In genomic region chr22:19807161-19807913, GRCh38 we compare ENCODE assay signal across 20 cellular contexts. TPM values are rescaled to one million over a fixed set of nuclear protein-coding genes. Genes with fewer than 3 reads are reported as not detected.
DNase-seq lines count a peak whose midpoint lies in the region; TF ChIP-seq lines count a peak whose summit lies in the region.
"Had no signal": no experiment of that assay in that cellular context is flagged by ENCODE, and none has a peak within 500 bp of the region (broad histone marks: within the 10 kb centered on the region; RNA-seq: fewer than 3 reads in every experiment).

No MANE protein-coding gene starts in this region.

- peak overlapping the region in 1 of 11 experiments; percentile 48; a peak in 2 of 22 replicates for H3K9ac ChIP-seq in BLaER1 treated with 17β-estradiol and CSF1 and Interleukin-3, amounts not matched to agents 10 nM and 100 nM

- H3K4me1 ChIP-seq in BLaER1 treated with 17β-estradiol and CSF1 and Interleukin-3, amounts not matched to agents 10 nM and 100 nM = peaks cover 14 to 57% (median 41%) of the 10 kb centered on the region in 10 experiments
- H3K4me1 ChIP-seq in HEK293 (ENCODE audit: control insufficient read depth, insufficient read depth, low read length) = peaks cover 3% of the 10 kb centered on the region
- H3K4me1 ChIP-seq: adrenal gland, tibial artery had no signal

- intact Hi-C loops in posterior vena cava (cut with DNase I) = no loop called here

- peaks cover 0 to 16% (median 5%) of the 10 kb centered on the region in 11 experiments; a peak in 10 of 22 replicates for H3K36me3 ChIP-seq in BLaER1 treated with 17β-estradiol and CSF1 and Interleukin-3, amounts not matched to agents 10 nM and 100 nM
- peaks cover 0 to 17% of the 10 kb centered on the region in 2 experiments; a peak in 1 of 3 replicates for H3K36me3 ChIP-seq in HEK293 (ENCODE audit: control insufficient read depth in 2 of 2, insufficient read depth in 1 of 2, low read length in 2 of 2)
- H3K36me3 ChIP-seq: adrenal gland had no signal

- H3K27me3 ChIP-seq in BLaER1 treated with 17β-estradiol and CSF1 and Interleukin-3, amounts not matched to agents 10 nM and 100 nM = peaks cover 0 to 5% (median 0%) of the 10 kb centered on the region in 11 experiments; a peak in 1 of 22 replicates
- H3K27me3 ChIP-seq: adrenal gland, tibial artery had no signal

- H3K4me3 ChIP-seq in BLaER1 treated with 17β-estradiol and CSF1 and Interleukin-3, amounts not matched to agents 10 nM and 100 nM = no peak overlapping the region
- no peak overlapping the region for H3K4me3 ChIP-seq in HEK293 (ENCODE audit: low read depth, low read length)
- H3K4me3 ChIP-seq: adrenal gland, GM23338, tibial artery had no signal

- POLR2A ChIA-PET in HEK293 (lab: Yijun Ruan, JAX) = interaction anchor here (3.0 kb wide), 1 partner anchor 48 kb away, joined by 12 read pairs; the partner anchor contains the start of genes GNB1L and RTL10

- H4K20me1 ChIP-seq in BLaER1 treated with 17β-estradiol and CSF1 and Interleukin-3, amounts not matched to agents 10 nM and 100 nM = peaks cover 0 to 31% (median 13%) of the 10 kb centered on the region in 11 experiments; a peak in 11 of 22 replicates

- CTCF ChIA-PET in HEK293 (lab: Yijun Ruan, JAX) = no interaction called here

- no peak for DNase-seq in epithelial cell of prostate (ENCODE audit: low read depth, low spot score)
- DNase-seq in posterior vena cava (ENCODE audit: low spot score) = peak; percentile 70
- no peak for DNase-seq in Kasumi-1 (lab: John Stamatoyannopoulos, UW)
- no peak for DNase-seq in amygdala (lab: John Stamatoyannopoulos, UW)
- no peak for DNase-seq in middle frontal gyrus (ENCODE audit: extremely low spot score, low spot score)
- DNase-seq: activated CD4-positive, alpha-beta T cell treated with anti-CD3 and anti-CD28 coated beads, Interleukin-2, amount 10 ng/mL, durations not matched to agents 7 days and 5 days; AML-193; DND-41; hippocampal formation; islet precursor cell; natural killer cell; NCI-H526; stimulated activated CD4-positive, alpha-beta T cell treated with anti-CD3 and anti-CD28 coated beads, Interleukin-2, amount 100 ng/mL, for 24 hours; stimulated activated naive CD4-positive, alpha-beta T cell had no signal

- H3K9me3 ChIP-seq in BLaER1 treated with 17β-estradiol and CSF1 and Interleukin-3, amounts not matched to agents 10 nM and 100 nM (replicated peaks in 1 of 11) = no peaks in the 10 kb centered on the region
- H3K9me3 ChIP-seq in HEK293 (ENCODE audit: control insufficient read depth, insufficient read depth, low read depth, low read length) = no peaks in the 10 kb centered on the region
- H3K9me3 ChIP-seq: adrenal gland, tibial artery had no signal

- peak overlapping the region in 10 of 11 experiments; percentile 2 to 87 (median 84); a peak in 18 of 22 replicates for H3K4me2 ChIP-seq in BLaER1 treated with 17β-estradiol and CSF1 and Interleukin-3, amounts not matched to agents 10 nM and 100 nM
- H3K4me2 ChIP-seq: GM23338 had no signal

- TF ChIP-seq CTCF in HEK293 (tag by site-specific recombination; IDR thresholded peaks at IDR 0.05) = no peak

- H3K27ac ChIP-seq in BLaER1 treated with 17β-estradiol and CSF1 and Interleukin-3, amounts not matched to agents 10 nM and 100 nM = 0 out of 22 replicates have a peak overlapping the region, but pooled peaks of 1 of the 11 experiments have one; percentile 8
- no peak overlapping the region; the same call in 1 of the 2 replicates for H3K27ac ChIP-seq in HEK293 (ENCODE audit: extremely low read depth, low read depth, low read length)
- H3K27ac ChIP-seq in epithelial cell of prostate = peak overlapping the region; percentile 40
- H3K27ac ChIP-seq: adrenal gland, tibial artery had no signal

TF ChIP-seq in HEK293, 187 proteins besides CTCF, POLR2A, EP300 and RAD21:
- no peak for TF ChIP-seq ZNF544 (tag by site-specific recombination; IDR thresholded peaks at IDR 0.05)
- no peak for TF ChIP-seq ZNF548 (tag by site-specific recombination; IDR thresholded peaks at IDR 0.05)
- peak; percentile 78 for TF ChIP-seq REST (tag by site-specific recombination; IDR thresholded peaks at IDR 0.05)

RNA-seq across cellular contexts. Expression of gene TBX1, which starts 46.8 kb away (rescaled TPM):
- 1 to 10 TPM; 7.5 to 8.1 TPM for total RNA-seq in posterior vena cava
- total RNA-seq: activated CD4-positive, alpha-beta T cell treated with anti-CD3 and anti-CD28 coated beads, Interleukin-2, amount 10 ng/mL, durations not matched to agents 7 days and 5 days; T-helper 1 cell treated with Interleukin-12 subunit alpha and Interleukin-12 subunit beta and Interleukin-4 antibody, amounts not matched to agents 30 ng/mL and 1 ng/mL, for 36 hours had no signal

RNA-seq across cellular contexts. Expression of gene GNB1L, which starts 47.3 kb away (rescaled TPM):
- 1 to 10 TPM; 3.6 to 3.9 TPM for total RNA-seq in posterior vena cava

RNA-seq across cellular contexts. Expression of gene RTL10, which starts 47.3 kb away (rescaled TPM):
- 1 to 10 TPM; 7.6 to 8.6 TPM for total RNA-seq in posterior vena cava
